Comparison of ENCODE assay signal across 16 cellular contexts in genomic region chr18:58338961-58339722, GRCh38.
DNase-seq lines count a peak whose midpoint lies in the region; ATAC-seq, FAIRE-seq and TF ChIP-seq lines count a peak whose summit lies in the region.
"Had no signal": no experiment of that assay in that cellular context is flagged by ENCODE, and none has a peak within 500 bp of the region (broad histone marks: within the 10 kb centered on the region; RNA-seq: fewer than 3 reads in every experiment).

No MANE protein-coding gene starts in this region.

- no peaks in the 10 kb centered on the region for H3K9me3 Mint-ChIP-seq in MCF 10A (ENCODE audit: unreplicated experiment)
- H3K9me3 Mint-ChIP-seq: activated naive CD4-positive, alpha-beta T cell treated with anti-CD3 and anti-CD28 coated beads, Interleukin-2, amount 10 ng/mL, durations not matched to agents 7 days and 5 days had no signal

- H3K9me3 ChIP-seq in mammary epithelial cell (replicated peaks; ENCODE audit: insufficient read depth, low read length), result no peaks in the 10 kb centered on the region
- H3K9me3 ChIP-seq in suprapubic skin, result no peaks in the 10 kb centered on the region
- H3K9me3 ChIP-seq: SK-N-SH, upper lobe of left lung had no signal

- no peak for TF ChIP-seq EP300 in suprapubic skin (IDR thresholded peaks at IDR 0.05)

- no peak for FAIRE-seq in bronchial epithelial cell (lab: Jason Lieb, UNC)
- FAIRE-seq: A204.1 had no signal

- intact Hi-C loops in MCF 10A (cut with micrococcal nuclease), result loop anchor here (10.0 kb wide), 1 partner anchor 156 kb away; no protein-coding TSS in a partner anchor
- intact Hi-C loops in mammary epithelial cell (cut with micrococcal nuclease), result loop anchor here (10.0 kb wide), 1 partner anchor 426 kb away; no protein-coding TSS in a partner anchor

- H3K4me1 Mint-ChIP-seq in MCF 10A (ENCODE audit: insufficient read depth, unreplicated experiment), result peaks cover 5% of the 10 kb centered on the region
- H3K4me1 Mint-ChIP-seq: activated naive CD4-positive, alpha-beta T cell treated with anti-CD3 and anti-CD28 coated beads, Interleukin-2, amount 10 ng/mL, durations not matched to agents 7 days and 5 days had no signal

- no peaks in the 10 kb centered on the region for H3K27me3 ChIP-seq in mammary epithelial cell (ENCODE audit: insufficient read depth, low read length)
- H3K27me3 ChIP-seq in bronchial epithelial cell (ENCODE audit: control insufficient read depth, insufficient read depth, low read length), result no peaks in the 10 kb centered on the region
- no peaks in the 10 kb centered on the region for H3K27me3 ChIP-seq in suprapubic skin
- H3K27me3 ChIP-seq in brain microvascular endothelial cell (replicated peaks), result no peaks in the 10 kb centered on the region
- H3K27me3 ChIP-seq: upper lobe of left lung had no signal

- WGBS in mammary epithelial cell (ENCODE audit: low coverage, missing lambda C conversion rate), result 63% methylated on average over 8 of the region's 10 CpGs
- 33% methylated on average over 10 of the region's 10 CpGs for WGBS in suprapubic skin

- POLR2A ChIA-PET in MCF 10A (lab: Yijun Ruan, JAX), result interaction anchor here (0.7 to 0.9 kb wide), 2 partner anchors 23 to 108 kb away, joined by 3 read pairs; no protein-coding TSS in a partner anchor

- no peak for ATAC-seq in GM21619 (IDR thresholded peaks at IDR 0.05; ENCODE audit: unreplicated experiment)

- no peak overlapping the region for H3K27ac ChIP-seq in mammary epithelial cell (ENCODE audit: insufficient read depth, low read depth, low read length)
- peak overlapping the region; percentile 46 for H3K27ac ChIP-seq in suprapubic skin
- H3K27ac ChIP-seq in brain microvascular endothelial cell, result no peak overlapping the region
- H3K27ac ChIP-seq: upper lobe of left lung had no signal

- H3K27ac Mint-ChIP-seq in MCF 10A (ENCODE audit: low read depth, unreplicated experiment), result peak overlapping the region; percentile 16
- H3K27ac Mint-ChIP-seq: activated naive CD4-positive, alpha-beta T cell treated with anti-CD3 and anti-CD28 coated beads, Interleukin-2, amount 10 ng/mL, durations not matched to agents 7 days and 5 days had no signal

- no peak for TF ChIP-seq POLR2A in suprapubic skin (IDR thresholded peaks at IDR 0.05)

- CTCF ChIA-PET in MCF 10A (lab: Yijun Ruan, JAX) (interaction anchor here (0.6 to 1.2 kb wide), 3 partner anchors 9 to 176 kb away, joined by 3 to 8 read pairs (median 3); no protein-coding TSS in a partner anchor), mammary epithelial cell (lab: Charles Lee; ENCODE audit: low non-redundant PET) (interaction anchor here (0.6 to 0.7 kb wide), 3 partner anchors 76 to 380 kb away, joined by 3 to 4 read pairs (median 3); no protein-coding TSS in a partner anchor)

- peaks cover 7% of the 10 kb centered on the region for H3K4me1 ChIP-seq in mammary epithelial cell (ENCODE audit: insufficient read depth, low read length)
- peaks cover 21% of the 10 kb centered on the region for H3K4me1 ChIP-seq in suprapubic skin

- no peak overlapping the region for H3K4me3 Mint-ChIP-seq in MCF 10A (ENCODE audit: unreplicated experiment)
- H3K4me3 Mint-ChIP-seq: activated naive CD4-positive, alpha-beta T cell treated with anti-CD3 and anti-CD28 coated beads, Interleukin-2, amount 10 ng/mL, durations not matched to agents 7 days and 5 days had no signal

- BruUV-seq in MCF 10A (replicated peaks; lab: Mats Ljungman, UMichigan) (no TSS peak), mammary epithelial cell (replicated peaks; lab: Mats Ljungman, UMichigan) (no TSS peak)

- no peak for DNase-seq in MCF 10A (ENCODE audit: unreplicated experiment)
- DNase-seq in mammary epithelial cell, result no peak
- peak; percentile 80 for DNase-seq in bronchial epithelial cell (ENCODE audit: low read depth)
- peak; percentile 79 for DNase-seq in iPS-NIHi7 (ENCODE audit: extremely low spot score)
- DNase-seq in suprapubic skin (ENCODE audit: low spot score in 2 of 2), result no peak
- DNase-seq in LoVo (ENCODE audit: low spot score), result no peak
- DNase-seq in brain microvascular endothelial cell, result no peak
- DNase-seq: activated CD4-positive, alpha-beta T cell treated with anti-CD3 and anti-CD28 coated beads, Interleukin-2, amount 50 U/mL, for 1 hour; activated naive CD4-positive, alpha-beta T cell treated with anti-CD3 and anti-CD28 coated beads, Interleukin-2, amount 10 ng/mL, durations not matched to agents 7 days and 5 days; effector CD4-positive, alpha-beta T cell; kidney glomerular epithelial cell; NCI-H226; SK-N-SH; upper lobe of left lung had no signal

- in situ Hi-C loops in mammary epithelial cell (cut with MboI; ENCODE audit: low sequenced_read_pairs in 2 of 2), result no loop called here
- in situ Hi-C loops in brain microvascular endothelial cell (cut with HindIII; ENCODE audit: low pct_ligation_motif_present, low sequenced_read_pairs), result no loop called here

- peaks cover 84% of the 10 kb centered on the region for H3K36me3 Mint-ChIP-seq in MCF 10A (ENCODE audit: insufficient read depth, unreplicated experiment)
- H3K36me3 Mint-ChIP-seq: activated naive CD4-positive, alpha-beta T cell treated with anti-CD3 and anti-CD28 coated beads, Interleukin-2, amount 10 ng/mL, durations not matched to agents 7 days and 5 days had no signal

- H3K36me3 ChIP-seq in mammary epithelial cell (ENCODE audit: insufficient read depth, low read length) (peaks cover 33% of the 10 kb centered on the region), bronchial epithelial cell (ENCODE audit: control insufficient read depth, insufficient read depth, low read length) (peaks cover 7% of the 10 kb centered on the region), suprapubic skin (peaks cover 4% of the 10 kb centered on the region), brain microvascular endothelial cell (replicated peaks) (peaks cover 9% of the 10 kb centered on the region)

- no peak overlapping the region for H2AFZ ChIP-seq in mammary epithelial cell (ENCODE audit: low read depth, low read length)

- dilution Hi-C loops in mammary epithelial cell (cut with HindIII; ENCODE audit: low sequenced_read_pairs), result no loop called here

- H3K79me2 ChIP-seq in mammary epithelial cell (ENCODE audit: insufficient read depth, low read length), result peaks cover 25% of the 10 kb centered on the region

- no peak overlapping the region for H3K4me3 ChIP-seq in mammary epithelial cell (replicated peaks in 1 of 3; ENCODE audit: insufficient read depth in 1 of 3, low read depth in 2 of 3, low read length in 3 of 3)
- H3K4me3 ChIP-seq in bronchial epithelial cell (ENCODE audit: low read depth, low read length), result no peak overlapping the region
- no peak overlapping the region for H3K4me3 ChIP-seq in suprapubic skin
- no peak overlapping the region for H3K4me3 ChIP-seq in brain microvascular endothelial cell (ENCODE audit: low read depth, low read length)
- H3K4me3 ChIP-seq: upper lobe of left lung had no signal

- no peaks in the 10 kb centered on the region for H4K20me1 ChIP-seq in mammary epithelial cell (ENCODE audit: insufficient read depth, low read length)

- no peak overlapping the region for H3K4me2 ChIP-seq in mammary epithelial cell (ENCODE audit: insufficient read depth, low read depth, low read length)
- H3K4me2 ChIP-seq: SK-N-SH had no signal

- no peaks in the 10 kb centered on the region for H3K27me3 Mint-ChIP-seq in MCF 10A (ENCODE audit: insufficient read depth, unreplicated experiment)
- H3K27me3 Mint-ChIP-seq: activated naive CD4-positive, alpha-beta T cell treated with anti-CD3 and anti-CD28 coated beads, Interleukin-2, amount 10 ng/mL, durations not matched to agents 7 days and 5 days had no signal

- no peak overlapping the region for H3K9ac ChIP-seq in mammary epithelial cell (ENCODE audit: insufficient read depth, low read length)
- H3K9ac ChIP-seq: SK-N-SH had no signal

- TF ChIP-seq CTCF in MCF 10A (IDR thresholded peaks at IDR 0.05; ENCODE audit: unreplicated experiment) (no peak), mammary epithelial cell (conservative IDR thresholded peaks at IDR 0.05 in 1 of 2, IDR thresholded peaks at IDR 0.05 in 1 of 2; ENCODE audit: extremely low read depth in 1 of 2, insufficient read depth in 1 of 2, low read depth in 1 of 2, low read length in 2 of 2) (no peak), bronchial epithelial cell (IDR thresholded peaks at IDR 0.05; ENCODE audit: insufficient read depth, low read length, severe bottlenecking) (no peak), suprapubic skin (IDR thresholded peaks at IDR 0.05) (no peak), brain microvascular endothelial cell (IDR thresholded peaks at IDR 0.05; ENCODE audit: low read depth, low read length, missing control alignments) (no peak)

Comparison
In these comparisons a context has a peak if more than half of its experiments do, and no peak if none do; other contexts are left out.
1. DNase-seq: peak in bronchial epithelial cell (single experiment) and iPS-NIHi7 (single experiment); none in MCF 10A (single experiment), mammary epithelial cell (single experiment), suprapubic skin (0 of 2), LoVo (single experiment) and brain microvascular endothelial cell (single experiment).